In genomic region chr12:12784911-12785814, GRCh38 we compare ENCODE assay signal across 1 cellular context.
TF ChIP-seq lines count a peak whose summit lies in the region.

APOLD1 (plus strand) TSS chr12:12785659; CDS start chr12:12785692, 33 bp downstream.

TF ChIP-seq in IMR-90, 13 proteins besides CTCF, POLR2A, EP300 and RAD21 (continued from another document):
- TF ChIP-seq ELK1 (IDR thresholded peaks at IDR 0.05; ENCODE audit: borderline replicate concordance, low read depth, low read length) = no peak
- no peak for TF ChIP-seq NFE2L2 (IDR thresholded peaks at IDR 0.05; ENCODE audit: low read depth, low read length)
